20 cellular contexts compared by ENCODE assay signal in the genomic region with DNA sequence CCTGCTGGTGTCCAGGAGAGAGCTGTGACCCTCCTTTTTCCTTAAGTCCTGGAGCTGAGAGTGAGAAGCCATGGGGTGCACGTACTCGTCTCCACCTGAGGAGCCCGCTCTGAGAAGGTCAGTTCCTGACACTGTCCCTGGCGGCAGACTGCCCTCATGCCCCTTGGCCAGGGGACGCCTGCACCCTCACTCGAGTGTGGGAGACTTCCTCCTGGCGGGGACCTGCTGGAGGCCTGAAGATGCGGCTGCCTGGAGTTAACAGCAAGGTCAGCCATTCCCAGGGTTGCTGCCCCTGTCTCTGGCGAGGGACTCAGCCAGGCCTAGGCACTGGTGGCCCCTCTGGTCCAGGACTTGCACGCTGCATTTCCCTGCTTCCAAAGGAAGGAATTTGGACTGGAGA. TPM values are rescaled to one million over a fixed set of nuclear protein-coding genes. Genes with fewer than 3 reads are reported as not detected.
A peak's percentile ranks its signal among the peaks of the same experiment; 100 is the strongest.
DNase-seq lines count a peak whose midpoint lies in the region; ATAC-seq, FAIRE-seq and TF ChIP-seq lines count a peak whose summit lies in the region.
"Had no signal": no experiment of that assay in that cellular context is flagged by ENCODE, and none has a peak within 500 bp of the region (broad histone marks: within the 10 kb centered on the region; RNA-seq: fewer than 3 reads in every experiment).

No MANE protein-coding gene starts in this region.

- intact Hi-C loops in right cardiac atrium (cut with DNase I) (loop anchor here in 1 of 4 donors (10.0 kb wide), 1 partner anchor 53 kb away; a partner anchor contains a TSS), left ventricle myocardium superior (cut with micrococcal nuclease) (no loop called here), kidney (cut with DNase I) (no loop called here), uterus (cut with DNase I; ENCODE audit: low total_unique reads) (no loop called here)

- ATAC-seq in right cardiac atrium (no peak), left ventricle myocardium superior (no peak), HG03196 (IDR thresholded peaks at IDR 0.05; ENCODE audit: unreplicated experiment) (no peak)
- ATAC-seq: activated CD8-positive, alpha-beta memory T cell treated with anti-CD3 and anti-CD28 coated beads, Interleukin-2, amount 10 ng/mL, durations not matched to agents 7 days and 5 days had no signal

- H3K36me3 ChIP-seq in kidney (ENCODE audit: control insufficient read depth in 1 of 2, insufficient read depth in 2 of 2, low read length in 2 of 2): no peaks in the 10 kb centered on the region
- peaks cover 2% of the 10 kb centered on the region for H3K36me3 ChIP-seq in rectal smooth muscle tissue (ENCODE audit: control insufficient read depth, insufficient read depth, low read length)
- no peaks in the 10 kb centered on the region for H3K36me3 ChIP-seq in uterus

- 57% methylated on average over 10 of the region's 10 CpGs for WGBS in right cardiac atrium

- H3K4me1 ChIP-seq in right cardiac atrium (ENCODE audit: control insufficient read depth, insufficient read depth, low read length) (peaks cover 19% of the 10 kb centered on the region), kidney (ENCODE audit: control insufficient read depth in 1 of 2, insufficient read depth in 1 of 2, low read depth in 1 of 2, low read length in 2 of 2) (peaks cover 42 to 46% of the 10 kb centered on the region in 2 donors), rectal smooth muscle tissue (ENCODE audit: control insufficient read depth, insufficient read depth, low read length) (peaks cover 44% of the 10 kb centered on the region), uterus (peaks cover 0 to 27% of the 10 kb centered on the region in 2 donors)

- H3K4me3 ChIP-seq in right cardiac atrium (ENCODE audit: low read length) (no peak overlapping the region), kidney (ENCODE audit: low read length in 2 of 2) (no peak overlapping the region), rectal smooth muscle tissue (ENCODE audit: low read length) (peak overlapping the region; percentile 24), uterus (no peak overlapping the region)
- H3K4me3 ChIP-seq: GM23248, skin epidermis had no signal

- DNase-seq in right cardiac atrium (peak in 1 of 3 donors; percentile 56), left ventricle myocardium superior (no peak), kidney (no peak), uterus (no peak), GM12892 (ENCODE audit: insufficient read length) (no peak)
- DNase-seq in activated CD4-positive, CD25-positive, alpha-beta regulatory T cell (lab: John Stamatoyannopoulos, UW): no peak
- DNase-seq: activated CD4-positive, CD25-positive, alpha-beta regulatory T cell treated with anti-CD3 and anti-CD28 coated beads, Interleukin-2, amount 50 U/mL, for 72 hours; activated CD8-positive, alpha-beta memory T cell treated with anti-CD3 and anti-CD28 coated beads, Interleukin-2, amount 10 ng/mL, durations not matched to agents 7 days and 5 days; activated effector memory CD4-positive, alpha-beta T cell treated with Interleukin-2 at 50 U/mL for 16 hours; amniotic stem cell; CD4-positive, alpha-beta T cell; GM23248; immature natural killer cell; NCI-H1048; occipital lobe had no signal

- H3K27me3 ChIP-seq in right cardiac atrium (ENCODE audit: control insufficient read depth, insufficient read depth) (no peaks in the 10 kb centered on the region), rectal smooth muscle tissue (ENCODE audit: control insufficient read depth, insufficient read depth, low read length) (no peaks in the 10 kb centered on the region), uterus (no peaks in the 10 kb centered on the region)

- no peak for FAIRE-seq in kidney (lab: Jason Lieb, UNC)
- FAIRE-seq in GM12892 (lab: Jason Lieb, UNC): no peak

- H3K9me3 ChIP-seq in right cardiac atrium (ENCODE audit: control insufficient read depth, low read length) (no peaks in the 10 kb centered on the region), kidney (ENCODE audit: control insufficient read depth in 1 of 2, low read length in 2 of 2) (no peaks in the 10 kb centered on the region), uterus (no peaks in the 10 kb centered on the region)

- TF ChIP-seq CTCF in kidney (IDR thresholded peaks at IDR 0.05; ENCODE audit: borderline replicate concordance, extremely low read depth, insufficient read depth) (no peak), uterus (IDR thresholded peaks at IDR 0.05) (no peak)

- H3K9ac ChIP-seq in kidney (ENCODE audit: low read length in 2 of 2): no peak overlapping the region
- no peak overlapping the region for H3K9ac ChIP-seq in rectal smooth muscle tissue (ENCODE audit: low read length)
- H3K9ac ChIP-seq: GM23248, KMS-11 had no signal

- no peak for TF ChIP-seq POLR2A in uterus (IDR thresholded peaks at IDR 0.05)
- TF ChIP-seq POLR2A in GM12892 (IDR thresholded peaks at IDR 0.05; ENCODE audit: low read depth, low read length): no peak

- peak overlapping the region; percentile 56 for H3K27ac ChIP-seq in right cardiac atrium (ENCODE audit: low read length)
- H3K27ac ChIP-seq in kidney (ENCODE audit: low read depth in 2 of 2, low read length in 2 of 2): peak overlapping the region; percentile 71 to 89
- H3K27ac ChIP-seq in rectal smooth muscle tissue (ENCODE audit: low read depth, low read length): peak overlapping the region; percentile 97
- H3K27ac ChIP-seq in uterus: peak overlapping the region; percentile 76 to 79
- H3K27ac ChIP-seq: epithelial cell of prostate, GM23248, KMS-11 had no signal

RNA-seq across cellular contexts. Expression of a gene that starts 26.4 kb away (rescaled TPM):
- total RNA-seq in right cardiac atrium (100 to 1,000 TPM in 1 of 4 donors, 10 to 100 TPM in 3; 67.7 to 111 (median 82.3) TPM), left ventricle myocardium superior (107 TPM), kidney (47.0 TPM), uterus (10 to 100 TPM in 3 of 4 donors, 1 to 10 TPM in 1; 4.6 to 95.4 (median 36.9) TPM)
- polyA plus RNA-seq in right cardiac atrium (88.7 TPM), kidney (ENCODE audit: insufficient read depth, low read depth, low replicate concordance) (141 TPM)
- polyA plus RNA-seq in GM12892 (2012; ENCODE audit: missing spikeins): 21.2 TPM

RNA-seq across cellular contexts. Expression of a gene that starts 53.1 kb away (rescaled TPM):
- total RNA-seq in right cardiac atrium: 100 to 1,000 TPM in 1 of 4 donors, 10 to 100 TPM in 3; 59.8 to 122 (median 62.7) TPM
- 47.4 TPM for polyA plus RNA-seq in right cardiac atrium
- 45.7 TPM for total RNA-seq in left ventricle myocardium superior
- total RNA-seq in kidney: 130 TPM
- 122 TPM for polyA plus RNA-seq in kidney (ENCODE audit: insufficient read depth, low read depth, low replicate concordance)
- 100 to 1,000 TPM in 1 of 4 donors, 10 to 100 TPM in 2, 1 to 10 TPM in 1; 10.0 to 122 (median 69.2) TPM for total RNA-seq in uterus
- polyA plus RNA-seq in GM12892 (2012; ENCODE audit: missing spikeins): 24.5 TPM
